ENCODE assay signal across 12 cellular contexts in genomic region chr18:45169610-45170009, GRCh38.
DNase-seq lines count a peak whose midpoint lies in the region; ATAC-seq and TF ChIP-seq lines count a peak whose summit lies in the region.
"Had no signal": no experiment of that assay in that cellular context is flagged by ENCODE, and none has a peak within 500 bp of the region (broad histone marks: within the 10 kb centered on the region; RNA-seq: fewer than 3 reads in every experiment).

No MANE protein-coding gene starts in this region.

- ATAC-seq in IMR-90 (ENCODE audit: low read depth) (peak; percentile 56), lung (ENCODE audit: insufficient read depth, low FRiP score) (peak; percentile 50), HG03457 (IDR thresholded peaks at IDR 0.05; ENCODE audit: unreplicated experiment) (no peak)
- ATAC-seq: activated CD4-positive, alpha-beta T cell treated with anti-CD3 and anti-CD28 coated beads for 36 hours had no signal

- H3K4ac ChIP-seq in IMR-90 (ENCODE audit: low read depth, low read length), result no peak overlapping the region

- H4K91ac ChIP-seq in IMR-90 (ENCODE audit: insufficient read depth, low read depth, low read length), result no peak overlapping the region

- H2AFZ ChIP-seq in IMR-90 (replicated peaks; ENCODE audit: low read length, poor library complexity), result no peak overlapping the region
- H2AFZ ChIP-seq: neural progenitor cell had no signal

- DNase-seq in AG04450 (ENCODE audit: low read depth, low spot score) (peak; percentile 42), IMR-90 (peak; percentile 90), brain pericyte (ENCODE audit: low read depth, low spot score) (peak; percentile 56), lung (ENCODE audit: low spot score) (no peak), retina (no peak), 8988T (no peak)
- DNase-seq in activated effector memory CD4-positive, alpha-beta T cell treated with Interleukin-2 at 50 U/mL for 16 hours, result no peak
- DNase-seq: activated CD4-positive, alpha-beta T cell treated with anti-CD3 and anti-CD28 coated beads for 36 hours; activated naive CD8-positive, alpha-beta T cell treated with anti-CD3 and anti-CD28 coated beads for 36 hours had no signal

- H3K36me3 ChIP-seq in IMR-90 (ENCODE audit: control insufficient read depth, insufficient read depth, low read length), result no peaks in the 10 kb centered on the region
- no peaks in the 10 kb centered on the region for H3K36me3 ChIP-seq in lung (ENCODE audit: control insufficient read depth in 2 of 2, insufficient read depth in 2 of 2, low read length in 2 of 2)
- H3K36me3 ChIP-seq: heart left ventricle, neural progenitor cell had no signal

- no peak overlapping the region for H3K56ac ChIP-seq in IMR-90 (ENCODE audit: extremely low read depth, insufficient read depth, low read length)

- 0 out of 2 replicates have a peak, but pooled peaks have one; percentile 19 for TF ChIP-seq CTCF in AG04450 (IDR thresholded peaks at IDR 0.05; ENCODE audit: low read depth, low read length)
- no peak for TF ChIP-seq CTCF in IMR-90 (conservative IDR thresholded peaks at IDR 0.05; ENCODE audit: low read depth, low read length)
- TF ChIP-seq CTCF in lung (IDR thresholded peaks at IDR 0.05; ENCODE audit: control extremely low read depth, extremely low read depth), result no peak

- no peak overlapping the region for H2BK15ac ChIP-seq in IMR-90 (ENCODE audit: low read depth, low read length)

- in situ Hi-C loops in IMR-90 (cut with MboI; ENCODE audit: low sequenced_read_pairs), result no loop called here

- no peak overlapping the region for H4K5ac ChIP-seq in IMR-90 (ENCODE audit: low read depth, low read length)

- H3K4me1 ChIP-seq in IMR-90 (ENCODE audit: control insufficient read depth, insufficient read depth, low read length), result peaks cover 25% of the 10 kb centered on the region
- H3K4me1 ChIP-seq in lung (ENCODE audit: control insufficient read depth in 2 of 2, insufficient read depth in 2 of 2, low read length in 2 of 2), result peaks cover 0 to 4% of the 10 kb centered on the region in 2 donors
- H3K4me1 ChIP-seq: neural progenitor cell had no signal

- peak overlapping the region; percentile 66; the same call in 1 of the 2 replicates for H2BK120ac ChIP-seq in IMR-90 (ENCODE audit: low read depth, low read length)

- peak overlapping the region; percentile 42 for H2BK5ac ChIP-seq in IMR-90 (ENCODE audit: low read depth, low read length, poor library complexity, severe bottlenecking)

- CTCF ChIA-PET in AG04450 (lab: Charles Lee), result no interaction called here
- CTCF ChIA-PET in IMR-90 (lab: Yijun Ruan, JAX), result no interaction called here

- BruUV-seq in IMR-90 (replicated peaks; lab: Mats Ljungman, UMichigan), result no TSS peak

- H2BK20ac ChIP-seq in IMR-90 (ENCODE audit: low read depth, low read length), result peak overlapping the region; percentile 30; the same call in 1 of the 2 replicates

- H3K14ac ChIP-seq in IMR-90 (replicated peaks; ENCODE audit: low read depth, low read length), result 0 out of 2 replicates have a peak overlapping the region, but pooled peaks have one; percentile 11

- H3K9me3 ChIP-seq in AG04450 (ENCODE audit: control insufficient read depth, insufficient read depth, low read length) (no peaks in the 10 kb centered on the region), IMR-90 (ENCODE audit: control insufficient read depth, insufficient read depth, low read length) (no peaks in the 10 kb centered on the region), lung (ENCODE audit: control insufficient read depth in 2 of 2, insufficient read depth in 1 of 2, low read length in 1 of 2) (no peaks in the 10 kb centered on the region)
- H3K9me3 ChIP-seq: heart left ventricle had no signal

- no peak overlapping the region for H2AK5ac ChIP-seq in IMR-90 (ENCODE audit: low read depth, low read length)

- no peak overlapping the region for H2AK9ac ChIP-seq in IMR-90 (replicated peaks; ENCODE audit: low read depth, low read length, poor library complexity)

- POLR2A ChIA-PET in AG04450 (lab: Yijun Ruan, JAX) (interaction anchor here (1.1 kb wide), 1 partner anchor 79 kb away, joined by 3 read pairs; no protein-coding TSS in a partner anchor), IMR-90 (lab: Charles Lee; ENCODE audit: unreplicated experiment) (no interaction called here)

- intact Hi-C loops in IMR-90 (cut with micrococcal nuclease), result loop anchor here (5.0 kb wide), 2 partner anchors 78 to 117 kb away; no protein-coding TSS in a partner anchor

- H4K20me1 ChIP-seq in IMR-90 (ENCODE audit: insufficient read depth, low read length), result no peaks in the 10 kb centered on the region; the same call in 1 of the 2 replicates

- H3K27me3 ChIP-seq in AG04450 (ENCODE audit: control insufficient read depth, insufficient read depth, low read length) (no peaks in the 10 kb centered on the region), IMR-90 (ENCODE audit: control insufficient read depth, insufficient read depth, low read length) (no peaks in the 10 kb centered on the region), lung (ENCODE audit: control insufficient read depth, insufficient read depth) (no peaks in the 10 kb centered on the region)
- H3K27me3 ChIP-seq: heart left ventricle, neural progenitor cell had no signal

- H3K4me3 ChIP-seq in AG04450 (ENCODE audit: low read depth, low read length), result no peak overlapping the region
- no peak overlapping the region for H3K4me3 ChIP-seq in IMR-90 (ENCODE audit: insufficient read depth, low read depth, low read length)
- H3K4me3 ChIP-seq in lung, result no peak overlapping the region
- H3K4me3 ChIP-seq: heart left ventricle, neural progenitor cell had no signal

- H3K27ac ChIP-seq in AG04450 (ENCODE audit: low read depth, low read length) (peak overlapping the region; percentile 77), IMR-90 (ENCODE audit: insufficient read depth, low read length) (no peak overlapping the region), lung (ENCODE audit: low read depth in 1 of 2, low read length in 1 of 2) (no peak overlapping the region)
- H3K27ac ChIP-seq: heart left ventricle, neural progenitor cell had no signal

- no peak overlapping the region for H4K8ac ChIP-seq in IMR-90 (ENCODE audit: low read depth in 2 of 2, low read length in 2 of 2)

- peaks cover 9% of the 10 kb centered on the region for H3K9me1 ChIP-seq in IMR-90 (ENCODE audit: insufficient read depth, low read length)

- no peak overlapping the region for H3K4me2 ChIP-seq in IMR-90 (ENCODE audit: low read depth, low read length)
- H3K4me2 ChIP-seq: neural progenitor cell had no signal

- no peak overlapping the region for H3K18ac ChIP-seq in IMR-90 (ENCODE audit: low read depth, low read length)

- dilution Hi-C loops in IMR-90 (cut with HindIII; ENCODE audit: low sequenced_read_pairs, unreplicated experiment), result no loop called here

- no peak for TF ChIP-seq RAD21 in IMR-90 (IDR thresholded peaks at IDR 0.05; ENCODE audit: low read length)

- no peaks in the 10 kb centered on the region for H3K79me1 ChIP-seq in IMR-90 (ENCODE audit: low read depth in 1 of 2, low read length in 2 of 2)

- no peak for TF ChIP-seq POLR2A in IMR-90 (IDR thresholded peaks at IDR 0.05; ENCODE audit: low read depth, low read length)

- H3K9ac ChIP-seq in IMR-90 (ENCODE audit: low read depth, low read length), result no peak overlapping the region
- H3K9ac ChIP-seq: neural progenitor cell had no signal

- H3K23ac ChIP-seq in IMR-90 (ENCODE audit: low read depth, low read length), result no peak overlapping the region

TF ChIP-seq in IMR-90, 13 proteins besides CTCF, POLR2A, EP300 and RAD21:
- TF ChIP-seq FOS (IDR thresholded peaks at IDR 0.05; ENCODE audit: low read depth, low read length), result peak; percentile 98
- TF ChIP-seq CEBPB (IDR thresholded peaks at IDR 0.05; ENCODE audit: low read depth, low read length), result peak; percentile 99
- TF ChIP-seq MAFK (IDR thresholded peaks at IDR 0.05; ENCODE audit: low read depth, low read length), result no peak
- TF ChIP-seq, protein P1, sequence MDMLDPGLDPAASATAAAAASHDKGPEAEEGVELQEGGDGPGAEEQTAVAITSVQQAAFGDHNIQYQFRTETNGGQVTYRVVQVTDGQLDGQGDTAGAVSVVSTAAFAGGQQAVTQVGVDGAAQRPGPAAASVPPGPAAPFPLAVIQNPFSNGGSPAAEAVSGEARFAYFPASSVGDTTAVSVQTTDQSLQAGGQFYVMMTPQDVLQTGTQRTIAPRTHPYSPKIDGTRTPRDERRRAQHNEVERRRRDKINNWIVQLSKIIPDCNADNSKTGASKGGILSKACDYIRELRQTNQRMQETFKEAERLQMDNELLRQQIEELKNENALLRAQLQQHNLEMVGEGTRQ (IDR thresholded peaks at IDR 0.05; ENCODE audit: low read depth, low read length), result no peak
- no peak for TF ChIP-seq MAZ (IDR thresholded peaks at IDR 0.05; ENCODE audit: borderline replicate concordance, low read depth, low read length)
- no peak for TF ChIP-seq ELK1 (IDR thresholded peaks at IDR 0.05; ENCODE audit: borderline replicate concordance, low read depth, low read length)
- 0 out of 2 replicates have a peak, but pooled peaks have one; percentile 11 for TF ChIP-seq BHLHE40 (IDR thresholded peaks at IDR 0.05; ENCODE audit: low read depth, low read length)
- no peak for TF ChIP-seq CHD1 (IDR thresholded peaks at IDR 0.05; ENCODE audit: low read depth, low read length)

Comparison
In these comparisons a context has a peak if more than half of its experiments do, and no peak if none do; other contexts are left out.
1. DNase-seq: peak in AG04450 (single experiment), IMR-90 (single experiment) and brain pericyte (single experiment); none in lung (single experiment), retina (single experiment), 8988T (single experiment) and activated effector memory CD4-positive, alpha-beta T cell treated with Interleukin-2 at 50 U/mL for 16 hours (single experiment).